ENCODE assay signal across 12 cellular contexts in genomic region chr3:37627951-37628620, GRCh38.
DNase-seq lines count a peak whose midpoint lies in the region; ATAC-seq and TF ChIP-seq lines count a peak whose summit lies in the region.
"Had no signal": no experiment of that assay in that cellular context is flagged by ENCODE, and none has a peak within 500 bp of the region (broad histone marks: within the 10 kb centered on the region; RNA-seq: fewer than 3 reads in every experiment).

No MANE protein-coding gene starts in this region.

- H3K9me3 ChIP-seq in gastroesophageal sphincter (no peaks in the 10 kb centered on the region), tibial artery (no peaks in the 10 kb centered on the region)

- peaks cover 0 to 75% (median 16%) of the 10 kb centered on the region in 3 donors for H3K4me1 ChIP-seq in gastroesophageal sphincter
- peaks cover 0 to 42% (median 23%) of the 10 kb centered on the region in 4 donors for H3K4me1 ChIP-seq in tibial artery

- WGBS in gastroesophageal sphincter (ENCODE audit: low coverage in 1 of 2), 2 donors: 76% methylated on average over 10 of the region's 13 CpGs; no CpG with 5 or more reads in 1 of the 2 donors

- TF ChIP-seq CTCF in gastroesophageal sphincter (IDR thresholded peaks at IDR 0.05): no peak
- no peak for TF ChIP-seq CTCF in tibial artery (IDR thresholded peaks at IDR 0.05)

- intact Hi-C loops in tibial artery (cut with DNase I; ENCODE audit: low total_unique reads): no loop called here

- peak overlapping the region in 3 of 4 donors; percentile 39 to 64 (median 46) for H3K27ac ChIP-seq in gastroesophageal sphincter
- H3K27ac ChIP-seq in tibial artery: no peak overlapping the region

- ATAC-seq in GM18519 (IDR thresholded peaks at IDR 0.05; ENCODE audit: low FRiP score, unreplicated experiment) (peak; percentile 88), GM21576 (IDR thresholded peaks at IDR 0.05; ENCODE audit: unreplicated experiment) (peak; percentile 88), HG03139 (IDR thresholded peaks at IDR 0.05; ENCODE audit: unreplicated experiment) (peak; percentile 70), gastroesophageal sphincter (no peak), SK-N-SH treated with all-trans-retinoic acid at 6 μM for 48 hours (no peak), HG02610 (IDR thresholded peaks at IDR 0.05; ENCODE audit: unreplicated experiment) (no peak)

- DNase-seq in tibial artery: no peak
- DNase-seq in T-helper 2 cell: no peak
- DNase-seq: C1 segment of cervical spinal cord; naive B cell; stimulated activated CD4-positive, alpha-beta T cell treated with anti-CD3 and anti-CD28 coated beads, Interleukin-12 subunit alpha, Interleukin-12 subunit beta, amount 100 ng/mL, for 4 hours; SW 1271 had no signal

- no peak for TF ChIP-seq EP300 in gastroesophageal sphincter (IDR thresholded peaks at IDR 0.05)

- TF ChIP-seq POLR2A in gastroesophageal sphincter (IDR thresholded peaks at IDR 0.05): no peak

- H3K36me3 ChIP-seq in gastroesophageal sphincter: peaks cover 0 to 21% of the 10 kb centered on the region in 2 donors
- peaks cover 11 to 24% (median 17%) of the 10 kb centered on the region in 3 donors for H3K36me3 ChIP-seq in tibial artery

- H3K27me3 ChIP-seq in gastroesophageal sphincter: no peaks in the 10 kb centered on the region
- no peaks in the 10 kb centered on the region for H3K27me3 ChIP-seq in tibial artery

- H3K4me3 ChIP-seq in gastroesophageal sphincter (no peak overlapping the region), tibial artery (no peak overlapping the region)

TF ChIP-seq in SK-N-SH treated with all-trans-retinoic acid at 6 μM for 48 hours, 23 proteins besides CTCF, POLR2A, EP300 and RAD21:
- TF ChIP-seq TCF4 (CRISPR knock-in tag; IDR thresholded peaks at IDR 0.05; ENCODE audit: borderline replicate concordance): no peak
- TF ChIP-seq CSRNP3 (CRISPR knock-in tag; IDR thresholded peaks at IDR 0.05): no peak
- no peak for TF ChIP-seq ZFP30 (CRISPR knock-in tag; IDR thresholded peaks at IDR 0.05)
- no peak for TF ChIP-seq SNAI2 (CRISPR knock-in tag; IDR thresholded peaks at IDR 0.05)
- no peak for TF ChIP-seq RARB (CRISPR knock-in tag; IDR thresholded peaks at IDR 0.05)
- TF ChIP-seq OSR1 (CRISPR knock-in tag; IDR thresholded peaks at IDR 0.05): no peak
- no peak for TF ChIP-seq ISL1 (CRISPR knock-in tag; IDR thresholded peaks at IDR 0.05)
- TF ChIP-seq GLIS3 (CRISPR knock-in tag; IDR thresholded peaks at IDR 0.05): no peak

Comparison
In these comparisons a context has a peak if more than half of its experiments do, and no peak if none do; other contexts are left out.
1. ATAC-seq: peak in GM18519 (single experiment), GM21576 (single experiment) and HG03139 (single experiment); none in gastroesophageal sphincter (single experiment), SK-N-SH treated with all-trans-retinoic acid at 6 μM for 48 hours (single experiment) and HG02610 (single experiment).
2. H3K27ac ChIP-seq: peak in gastroesophageal sphincter (3 of 4); none in tibial artery (0 of 2).